ENCODE assay signal across 9 cellular contexts in the genomic region with DNA sequence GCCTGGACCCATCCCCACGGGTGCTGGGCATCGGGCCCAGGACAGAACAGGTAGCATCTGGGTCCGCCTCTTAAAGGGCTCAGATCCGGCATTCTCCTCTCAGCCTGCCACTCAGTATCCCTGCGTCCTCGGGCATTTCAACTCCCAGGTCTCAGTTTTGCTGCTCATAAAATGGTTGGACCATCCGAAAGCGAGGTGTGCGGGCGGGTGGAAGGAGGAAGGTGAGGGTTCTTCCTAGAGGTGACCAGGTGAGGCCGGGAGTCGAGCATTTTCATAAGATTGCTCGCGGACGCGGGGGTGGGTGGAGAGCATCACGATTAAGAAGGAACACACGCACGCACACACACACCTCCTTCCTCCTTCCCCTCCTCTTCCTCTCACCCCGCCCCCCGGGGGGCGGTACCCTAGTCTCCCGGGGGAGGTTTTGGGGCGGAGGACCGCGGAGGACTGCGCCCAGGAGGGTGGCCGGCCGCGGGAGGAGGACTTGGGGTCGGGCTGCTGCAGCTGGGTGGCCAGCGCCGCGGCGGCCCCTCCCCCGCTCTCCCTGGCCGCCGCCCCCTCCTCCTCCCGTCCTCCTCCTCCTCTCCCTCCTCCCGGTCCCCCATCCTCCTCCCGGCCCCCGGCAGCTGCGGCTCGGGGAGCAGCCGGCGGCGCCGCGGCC.
DNase-seq lines count a peak whose midpoint lies in the region; TF ChIP-seq lines count a peak whose summit lies in the region.
"Had no signal": no experiment of that assay in that cellular context is flagged by ENCODE, and none has a peak within 500 bp of the region (broad histone marks: within the 10 kb centered on the region; RNA-seq: fewer than 3 reads in every experiment).

No MANE protein-coding gene starts in this region.

- CTCF ChIA-PET in Calu3 (lab: Charles Lee), result interaction anchor here (0.7 kb wide), 1 partner anchor 184 kb away, joined by 5 read pairs; no protein-coding TSS in a partner anchor

- no peaks in the 10 kb centered on the region for H3K36me3 ChIP-seq in rectal smooth muscle tissue (ENCODE audit: control insufficient read depth, insufficient read depth, low read length)

- H3K4me3 ChIP-seq in rectal smooth muscle tissue (ENCODE audit: low read length), result peak overlapping the region; percentile 13
- H3K4me3 ChIP-seq: lung had no signal

- no peak for TF ChIP-seq CTCF in Calu3 (IDR thresholded peaks at IDR 0.05; ENCODE audit: unreplicated experiment)

- BruUV-seq in Calu3 (replicated peaks; lab: Mats Ljungman, UMichigan), result no TSS peak

- H3K36me3 Mint-ChIP-seq in Calu3 (ENCODE audit: insufficient read depth, unreplicated experiment), result peaks cover 10% of the 10 kb centered on the region

- H3K4me1 ChIP-seq in rectal smooth muscle tissue (ENCODE audit: control insufficient read depth, insufficient read depth, low read length), result no peaks in the 10 kb centered on the region

- peaks cover 93% of the 10 kb centered on the region for H3K27me3 Mint-ChIP-seq in Calu3 (ENCODE audit: unreplicated experiment)

- H3K9me3 Mint-ChIP-seq in Calu3 (ENCODE audit: low read depth, unreplicated experiment), result no peaks in the 10 kb centered on the region

- no peak overlapping the region for H3K27ac ChIP-seq in rectal smooth muscle tissue (ENCODE audit: low read depth, low read length)

- H3K4me1 Mint-ChIP-seq in Calu3 (ENCODE audit: low read depth, unreplicated experiment), result no peaks in the 10 kb centered on the region

- no peak overlapping the region for H3K9ac ChIP-seq in rectal smooth muscle tissue (ENCODE audit: low read length)

- H3K27ac Mint-ChIP-seq in Calu3 (ENCODE audit: unreplicated experiment), result no peak overlapping the region

- intact Hi-C loops in Calu3 (cut with micrococcal nuclease; ENCODE audit: unreplicated experiment), result no loop called here

- peaks cover 4% of the 10 kb centered on the region for H3K27me3 ChIP-seq in rectal smooth muscle tissue (ENCODE audit: control insufficient read depth, insufficient read depth, low read length)

- DNase-seq in Calu3 (peak; percentile 17), HT1080 (ENCODE audit: low read depth) (peak; percentile 24), germinal center (ENCODE audit: low spot score) (peak; percentile 28), HuH-7 (ENCODE audit: low spot score) (no peak), middle frontal gyrus (ENCODE audit: extremely low spot score, low spot score) (no peak), SW 1271 (lab: John Stamatoyannopoulos, UW) (no peak)
- peak; percentile 59 for DNase-seq in activated CD8-positive, alpha-beta memory T cell treated with anti-CD3 and anti-CD28 coated beads, Interleukin-2, amount 50 U/mL, for 48 hours

- H3K4me3 Mint-ChIP-seq in Calu3 (ENCODE audit: low read depth, unreplicated experiment), result peak overlapping the region; percentile 50

Comparison
In these comparisons a context has a peak if more than half of its experiments do, and no peak if none do; other contexts are left out.
1. DNase-seq: peak in Calu3 (single experiment), HT1080 (single experiment), activated CD8-positive, alpha-beta memory T cell treated with anti-CD3 and anti-CD28 coated beads, Interleukin-2, amount 50 U/mL, for 48 hours (single experiment) and germinal center (single experiment); none in HuH-7 (single experiment), middle frontal gyrus (single experiment) and SW 1271 (0 of 2).